ENCODE assay signal across 22 cellular contexts in the genomic region with DNA sequence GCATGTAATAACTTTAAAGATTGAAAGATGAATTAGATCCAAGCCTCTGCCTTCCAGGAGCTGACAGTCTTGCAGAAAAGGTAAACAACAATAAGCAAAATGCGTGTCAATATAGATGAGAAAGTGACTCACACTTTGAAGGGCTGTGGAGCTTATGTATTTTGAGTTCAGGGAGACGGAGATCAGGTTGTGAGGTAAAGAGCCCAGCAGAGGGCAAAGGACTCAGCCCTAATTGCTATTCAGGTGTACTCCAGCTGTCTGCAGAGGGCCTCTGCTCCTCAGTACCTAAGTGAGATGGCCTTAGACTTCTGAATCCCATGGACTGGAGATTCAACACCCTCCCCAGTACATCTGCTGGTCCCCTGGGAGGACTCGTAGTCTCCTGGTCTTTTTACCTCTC. TPM values are rescaled to one million over a fixed set of nuclear protein-coding genes. Genes with fewer than 3 reads are reported as not detected.
DNase-seq lines count a peak whose midpoint lies in the region; ATAC-seq and TF ChIP-seq lines count a peak whose summit lies in the region.
"Had no signal": no experiment of that assay in that cellular context is flagged by ENCODE, and none has a peak within 500 bp of the region (broad histone marks: within the 10 kb centered on the region; RNA-seq: fewer than 3 reads in every experiment).

No MANE protein-coding gene starts in this region.

- H3K27ac ChIP-seq in left lung (no peak overlapping the region), vagina (peak overlapping the region; percentile 62), testis (no peak overlapping the region), SK-N-SH (ENCODE audit: low read depth in 2 of 2, low read length in 1 of 2) (no peak overlapping the region)
- H3K27ac ChIP-seq: parathyroid adenoma, SJSA1, VCaP had no signal

- no peak overlapping the region for H2AFZ ChIP-seq in SK-N-SH (ENCODE audit: low read depth)

- no peak for TF ChIP-seq RAD21 in SK-N-SH (IDR thresholded peaks at IDR 0.05; ENCODE audit: low read length)

- no peak for TF ChIP-seq EP300 in SK-N-SH (IDR thresholded peaks at IDR 0.05; ENCODE audit: borderline replicate concordance in 1 of 2, low read depth in 1 of 2, low read length in 1 of 2)

- H3F3A ChIP-seq in SK-N-SH (replicated peaks; ENCODE audit: insufficient read depth) = no peaks in the 10 kb centered on the region

- peak overlapping the region; percentile 52 for H3K27ac Mint-ChIP-seq in HFFc6
- H3K27ac Mint-ChIP-seq: activated CD4-positive, alpha-beta memory T cell treated with anti-CD3 and anti-CD28 coated beads for 36 hours; memory B cell had no signal

- H3K27me3 Mint-ChIP-seq in HFFc6 (ENCODE audit: insufficient read depth) = no peaks in the 10 kb centered on the region
- H3K27me3 Mint-ChIP-seq: memory B cell had no signal

- no peak overlapping the region for H3K4me3 Mint-ChIP-seq in HFFc6
- H3K4me3 Mint-ChIP-seq: activated CD4-positive, alpha-beta memory T cell treated with anti-CD3 and anti-CD28 coated beads for 36 hours; memory B cell; naive thymus-derived CD4-positive, alpha-beta T cell had no signal

- POLR2A ChIA-PET in SK-N-SH (lab: Yijun Ruan, JAX) = no interaction called here

- H3K9ac ChIP-seq in adipocyte (ENCODE audit: low read length) (peak overlapping the region; percentile 47), SK-N-SH (no peak overlapping the region)
- H3K9ac ChIP-seq: parathyroid adenoma had no signal

- 90 to 96% methylated on average over 3 of the region's 3 CpGs for WGBS in testis, 2 donors
- WGBS in SK-N-SH (ENCODE audit: low lambda C conversion rate) = 77% methylated on average over 3 of the region's 3 CpGs

- no peaks in the 10 kb centered on the region for H3K9me2 ChIP-seq in SK-N-SH

- no peaks in the 10 kb centered on the region for H4K20me1 ChIP-seq in SK-N-SH (ENCODE audit: insufficient read depth)

- TF ChIP-seq POLR2A in vagina (IDR thresholded peaks at IDR 0.05) (no peak), testis (IDR thresholded peaks at IDR 0.05) (no peak)

- H3K36me3 Mint-ChIP-seq in HFFc6 (ENCODE audit: low read depth) = peaks cover 32% of the 10 kb centered on the region
- H3K36me3 Mint-ChIP-seq: activated CD4-positive, alpha-beta memory T cell treated with anti-CD3 and anti-CD28 coated beads for 36 hours; memory B cell had no signal

- H3K4me1 ChIP-seq in adipocyte (ENCODE audit: control insufficient read depth, insufficient read depth, low read length) (peaks cover 37% of the 10 kb centered on the region), left lung (peaks cover 0 to 27% of the 10 kb centered on the region in 2 donors), vagina (peaks cover 31% of the 10 kb centered on the region), testis (no peaks in the 10 kb centered on the region), SK-N-SH (ENCODE audit: control insufficient read depth in 1 of 2, insufficient read depth in 2 of 2, low read depth in 1 of 2, low read length in 1 of 2) (peaks cover 0 to 4% of the 10 kb centered on the region in 2 experiments; a peak in 2 of 4 replicates)
- H3K4me1 ChIP-seq: parathyroid adenoma had no signal

- H3K36me3 ChIP-seq in adipocyte (ENCODE audit: control insufficient read depth, insufficient read depth, low read length, severe bottlenecking) (no peaks in the 10 kb centered on the region), left lung (no peaks in the 10 kb centered on the region), vagina (no peaks in the 10 kb centered on the region), testis (ENCODE audit: low read depth, missing control alignments) (no peaks in the 10 kb centered on the region), SK-N-SH (replicated peaks in 1 of 2; ENCODE audit: control insufficient read depth in 1 of 2, insufficient read depth in 2 of 2, low read length in 1 of 2) (no peaks in the 10 kb centered on the region)
- H3K36me3 ChIP-seq: sigmoid colon, SJSA1 had no signal

- peaks cover 23% of the 10 kb centered on the region; the same call in 1 of the 2 replicates for H3K9me3 Mint-ChIP-seq in HFFc6
- H3K9me3 Mint-ChIP-seq: activated CD4-positive, alpha-beta memory T cell treated with anti-CD3 and anti-CD28 coated beads for 36 hours; memory B cell; naive thymus-derived CD4-positive, alpha-beta T cell had no signal

- H3K9me3 ChIP-seq in adipocyte (ENCODE audit: control insufficient read depth, low read length) (peaks cover 8% of the 10 kb centered on the region), left lung (no peaks in the 10 kb centered on the region), vagina (no peaks in the 10 kb centered on the region), testis (no peaks in the 10 kb centered on the region), SK-N-SH (no peaks in the 10 kb centered on the region)
- H3K9me3 ChIP-seq: sigmoid colon, SJSA1 had no signal

- no peak overlapping the region for H3K4me2 ChIP-seq in SK-N-SH

- H3K27me3 ChIP-seq in adipocyte (replicated peaks; ENCODE audit: control insufficient read depth, insufficient read depth, low read length) = no peaks in the 10 kb centered on the region
- peaks cover 0 to 20% of the 10 kb centered on the region in 2 donors for H3K27me3 ChIP-seq in left lung
- H3K27me3 ChIP-seq in vagina = no peaks in the 10 kb centered on the region
- H3K27me3 ChIP-seq in testis = no peaks in the 10 kb centered on the region
- no peaks in the 10 kb centered on the region for H3K27me3 ChIP-seq in SK-N-SH (ENCODE audit: insufficient read depth)
- H3K27me3 ChIP-seq: sigmoid colon, SJSA1 had no signal

- CTCF ChIA-PET in SK-N-SH (lab: Yijun Ruan, JAX) = interaction anchor here (1.3 to 3.9 kb wide), 3 partner anchors 122 to 322 kb away, joined by 3 to 23 read pairs (median 3); partner anchors contain the start of gene RNF141

- H3K4me3 ChIP-seq in adipocyte (ENCODE audit: low read length) (no peak overlapping the region), left lung (no peak overlapping the region), vagina (no peak overlapping the region), testis (no peak overlapping the region), SK-N-SH (ENCODE audit: low read depth in 2 of 2, low read length in 1 of 2) (no peak overlapping the region)
- H3K4me3 ChIP-seq: sigmoid colon, SJSA1 had no signal

- DNase-seq in HFFc6 (no peak), adipocyte (ENCODE audit: low read depth) (no peak), left lung (no peak), vagina (ENCODE audit: extremely low spot score in 2 of 2) (no peak), testis (no peak), SK-N-SH (no peak)
- DNase-seq: activated CD4-positive, alpha-beta memory T cell treated with anti-CD3 and anti-CD28 coated beads for 36 hours; activated naive CD4-positive, alpha-beta T cell; activated T-cell treated with anti-CD3 and anti-CD28 coated beads for 4 hours; central memory CD4-positive, alpha-beta T cell; DND-41; MM.1S; naive thymus-derived CD4-positive, alpha-beta T cell; NCI-H187; NCI-H2227 treated with DMSO at 0.1 percent for 48 hours; sigmoid colon; T-helper 2 cell had no signal

- H3K79me2 ChIP-seq in SK-N-SH (ENCODE audit: insufficient read depth) = no peaks in the 10 kb centered on the region
- H3K79me2 ChIP-seq: parathyroid adenoma had no signal

- ATAC-seq in left lung (peak; percentile 11), GM18520 (IDR thresholded peaks at IDR 0.05; ENCODE audit: unreplicated experiment) (no peak)
- ATAC-seq: naive thymus-derived CD4-positive, alpha-beta T cell had no signal

- intact Hi-C loops in left lung (cut with DNase I) = no loop called here
- intact Hi-C loops in vagina (cut with DNase I) = no loop called here
- intact Hi-C loops in testis (cut with DNase I; ENCODE audit: low total_unique reads) = no loop called here

- H3K4me1 Mint-ChIP-seq in HFFc6 (ENCODE audit: low read depth) = peaks cover 62% of the 10 kb centered on the region

- TF ChIP-seq CTCF in HFFc6 (IDR thresholded peaks at IDR 0.05) (peak; percentile 27; the same call in 1 of the 2 replicates), left lung (IDR thresholded peaks at IDR 0.05) (no peak), vagina (IDR thresholded peaks at IDR 0.05) (no peak), testis (IDR thresholded peaks at IDR 0.05) (no peak), SK-N-SH (IDR thresholded peaks at IDR 0.05) (no peak)

TF ChIP-seq in SK-N-SH, 30 proteins besides CTCF, POLR2A, EP300 and RAD21 (continues in another document):
- TF ChIP-seq SIN3A (IDR thresholded peaks at IDR 0.05; ENCODE audit: borderline replicate concordance, low read depth, low read length) = no peak
- TF ChIP-seq MXI1 (IDR thresholded peaks at IDR 0.05; ENCODE audit: low read depth, low read length) = no peak
- no peak for TF ChIP-seq NFIC (IDR thresholded peaks at IDR 0.05; ENCODE audit: borderline replicate concordance)
- no peak for TF ChIP-seq GABPA (IDR thresholded peaks at IDR 0.05; ENCODE audit: low read depth)
- no peak for TF ChIP-seq JUND (IDR thresholded peaks at IDR 0.05)
- TF ChIP-seq CHD2 (IDR thresholded peaks at IDR 0.05; ENCODE audit: low read length, partially characterized antibody) = no peak
- TF ChIP-seq TEAD4 (IDR thresholded peaks at IDR 0.05; ENCODE audit: borderline replicate concordance, insufficient read depth) = no peak
- no peak for TF ChIP-seq PBX3 (IDR thresholded peaks at IDR 0.05)
- TF ChIP-seq POLR2AphosphoS5 (IDR thresholded peaks at IDR 0.05; ENCODE audit: low read depth, low read length) = no peak

RNA-seq across cellular contexts. Expression of gene CTR9, which starts 22.9 kb away (rescaled TPM):
- total RNA-seq in HFFc6 (2021; fragmentation: NEBNext Ultra II Directional; extraction: Animal tissue kit (Norgen Biotek cat#: 25700)) = 10 to 100 TPM; 38.5 to 49.9 (median 44.2) TPM
- total RNA-seq in left lung = 10 to 100 TPM; 33.8 to 38.4 TPM
- total RNA-seq in vagina = 20.6 TPM
- total RNA-seq in testis = 10 to 100 TPM; 47.3 to 50.9 TPM
- polyA plus RNA-seq in testis (ENCODE audit: insufficient read depth, low read depth, low replicate concordance) = 48.6 TPM
- polyA plus RNA-seq in SK-N-SH (2012; rRNA removed) = 10.1 and 13.0 TPM in 2 replicates
- polyA plus RNA-seq in SK-N-SH (2012; cell fraction: cytosol; rRNA removed) = 16.1 and 18.8 TPM in 2 replicates
- 10.4 and 16.2 TPM in 2 replicates for polyA plus RNA-seq in SK-N-SH (2012; cell fraction: nucleus; rRNA removed)

RNA-seq across cellular contexts. Expression of gene IRAG1, which starts 34.6 kb away (rescaled TPM):
- total RNA-seq in HFFc6 (2021; fragmentation: NEBNext Ultra II Directional; extraction: Animal tissue kit (Norgen Biotek cat#: 25700)) = 10 to 100 TPM; 35.5 to 73.3 (median 38.2) TPM
- total RNA-seq in left lung (10 to 100 TPM; 17.0 to 17.5 TPM), vagina (18.2 TPM), testis (10 to 100 TPM; 17.7 to 23.1 TPM)
- polyA plus RNA-seq in testis (ENCODE audit: insufficient read depth, low read depth, low replicate concordance) (28.6 TPM), SK-N-SH (2012; rRNA removed) (0.05 and 0.10 TPM in 2 replicates)
- 0.07 and 0.08 TPM in 2 replicates for polyA plus RNA-seq in SK-N-SH (2012; cell fraction: cytosol; rRNA removed)
- 0.27 and 0.29 TPM in 2 replicates for polyA plus RNA-seq in SK-N-SH (2012; cell fraction: nucleus; rRNA removed)
- total RNA-seq: activated CD4-positive, alpha-beta memory T cell treated with anti-CD3 and anti-CD28 coated beads for 36 hours had no signal
- polyA plus RNA-seq: naive thymus-derived CD4-positive, alpha-beta T cell had no signal
